1 cellular context compared by ENCODE assay signal in the genomic region with DNA sequence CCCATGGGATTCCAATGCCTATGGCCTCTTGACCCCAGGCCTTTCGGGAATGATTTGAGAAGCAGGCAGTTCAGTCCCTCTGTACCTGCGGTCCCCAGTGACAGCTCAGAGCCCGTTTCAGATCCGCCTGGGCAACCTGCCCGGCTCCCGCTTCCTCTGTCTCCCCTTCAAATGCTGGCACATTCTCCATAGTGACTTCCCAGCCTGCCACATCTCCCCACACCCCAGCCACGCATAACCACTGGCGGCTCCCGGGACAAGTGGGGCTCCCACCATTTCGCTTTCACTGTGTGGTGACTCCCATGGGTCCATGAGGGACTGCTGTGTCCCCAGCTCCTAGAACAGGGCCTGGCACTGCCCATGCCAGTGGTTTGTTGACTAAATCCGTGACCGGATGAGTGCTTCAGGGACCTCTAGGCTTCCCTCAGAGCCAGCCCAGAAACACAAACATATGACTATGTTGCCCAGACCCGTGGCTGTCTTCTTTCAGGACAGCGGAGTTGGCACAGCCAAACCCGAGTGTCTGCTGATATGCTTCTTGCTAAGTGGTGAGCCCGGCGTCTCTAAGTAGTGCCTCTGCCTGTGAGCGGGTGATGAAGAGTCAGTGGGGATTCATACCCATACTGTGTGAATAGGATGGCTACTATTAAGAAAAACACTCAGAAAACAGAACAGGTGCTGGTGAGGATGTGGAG.
TF ChIP-seq lines count a peak whose summit lies in the region.

No MANE protein-coding gene starts in this region.

TF ChIP-seq in IMR-90, 13 proteins besides CTCF, POLR2A, EP300 and RAD21 (continued from another document):
- TF ChIP-seq RCOR1 (IDR thresholded peaks at IDR 0.05; ENCODE audit: insufficient replicate concordance, low read length) (no peak), CEBPB (IDR thresholded peaks at IDR 0.05; ENCODE audit: low read depth, low read length) (no peak), BHLHE40 (IDR thresholded peaks at IDR 0.05; ENCODE audit: low read depth, low read length) (no peak)
